In the genomic region with DNA sequence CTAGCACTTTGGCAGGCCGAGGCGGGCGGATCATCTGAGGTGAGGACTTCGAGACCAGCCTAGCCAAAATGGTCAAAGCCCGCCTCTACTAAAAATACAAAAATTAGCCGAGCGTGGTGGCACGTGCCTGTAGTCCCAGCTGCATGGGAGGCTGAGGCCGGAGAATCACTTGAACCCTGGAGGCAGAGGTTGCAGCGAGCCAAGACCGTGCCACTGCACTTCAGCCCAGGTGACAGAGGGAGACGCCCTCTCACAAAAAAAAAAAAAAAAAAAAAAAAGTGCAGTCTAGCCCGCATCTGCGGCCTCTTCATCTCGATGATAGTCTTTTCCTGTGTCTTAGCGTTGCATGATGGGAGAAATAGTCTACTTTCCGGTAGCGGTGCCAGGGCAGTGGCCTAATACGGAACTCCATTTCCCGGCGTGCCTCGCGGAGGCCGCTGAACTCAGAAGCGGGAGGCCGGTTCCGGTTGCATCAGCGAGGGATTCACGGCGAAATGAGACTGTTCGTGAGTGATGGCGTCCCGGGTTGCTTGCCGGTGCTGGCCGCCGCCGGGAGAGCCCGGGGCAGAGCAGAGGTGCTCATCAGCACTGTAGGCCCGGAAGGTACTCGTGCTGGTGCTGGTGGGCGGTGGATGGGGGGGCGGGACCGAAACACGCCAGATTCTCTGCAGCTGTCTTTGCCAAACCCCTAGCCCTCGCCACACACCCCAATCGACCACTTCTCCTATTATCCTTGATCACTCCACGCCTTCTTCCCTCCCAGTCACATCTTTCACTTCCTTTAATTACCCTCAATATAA, we compare ENCODE assay signal across 8 cellular contexts. TPM values are rescaled to one million over a fixed set of nuclear protein-coding genes. Genes with fewer than 3 reads are reported as not detected.
A peak's percentile ranks its signal among the peaks of the same experiment; 100 is the strongest.
DNase-seq lines count a peak whose midpoint lies in the region; ATAC-seq, FAIRE-seq and TF ChIP-seq lines count a peak whose summit lies in the region.

A gene (plus strand): TSS at position 472 of the 800 bp plus-strand sequence. CDS start 23 bp downstream, at position 495.

- H3K9me3 Mint-ChIP-seq in activated CD4-positive, alpha-beta T cell treated with anti-CD3 and anti-CD28 coated beads for 36 hours (ENCODE audit: low read depth): no peaks in the 10 kb centered on the region

- peaks cover 20% of the 10 kb centered on the region for H3K4me1 ChIP-seq in BLaER1

- peak within 1 kb of the TSS; percentile 99 for H3K9ac ChIP-seq in BLaER1

- POLR2A ChIA-PET in activated CD4-positive, alpha-beta T cell treated with anti-CD3 and anti-CD28 coated beads for 36 hours (lab: Charles Lee): interaction anchor here (0.6 to 1.6 kb wide), 3 partner anchors 21 to 35 kb away, joined by 3 to 4 read pairs (median 4); no protein-coding TSS in a partner anchor

- H3K4me3 Mint-ChIP-seq in activated CD4-positive, alpha-beta T cell treated with anti-CD3 and anti-CD28 coated beads for 36 hours: peak within 1 kb of the TSS; percentile 100

- TF ChIP-seq CTCF in choroid plexus epithelial cell (conservative IDR thresholded peaks at IDR 0.05; ENCODE audit: low read depth, low read length): no peak

- H3K36me3 Mint-ChIP-seq in activated CD4-positive, alpha-beta T cell treated with anti-CD3 and anti-CD28 coated beads for 36 hours (ENCODE audit: low read depth): peaks cover 51% of the 10 kb centered on the region

- peaks cover 35% of the 10 kb centered on the region for H3K4me1 Mint-ChIP-seq in activated CD4-positive, alpha-beta T cell treated with anti-CD3 and anti-CD28 coated beads for 36 hours

- peaks cover 3% of the 10 kb centered on the region; the same call in 1 of the 2 replicates for H3K9me3 ChIP-seq in BLaER1

- H3K27me3 ChIP-seq in BLaER1: no peaks in the 10 kb centered on the region

- FAIRE-seq in GM19239 (lab: Jason Lieb, UNC): peak; percentile 87

- CTCF ChIA-PET in activated CD4-positive, alpha-beta T cell treated with anti-CD3 and anti-CD28 coated beads for 36 hours (lab: Charles Lee): interaction anchor here (0.7 to 2.4 kb wide), 5 partner anchors 10 to 65 kb away, joined by 3 to 25 read pairs (median 4); no protein-coding TSS in a partner anchor

- peaks cover 41% of the 10 kb centered on the region for H3K36me3 ChIP-seq in BLaER1

- peak within 1 kb of the TSS; percentile 99 for H3K4me3 ChIP-seq in BLaER1
- peak within 1 kb of the TSS; percentile 99 for H3K4me3 ChIP-seq in choroid plexus epithelial cell (ENCODE audit: low read depth, low read length)

- peaks cover 24% of the 10 kb centered on the region; the same call in 1 of the 2 replicates for H4K20me1 ChIP-seq in BLaER1

- intact Hi-C loops in activated CD4-positive, alpha-beta T cell treated with anti-CD3 and anti-CD28 coated beads for 36 hours (cut with DNase I, micrococcal nuclease): loop anchor here (1.0 to 2.0 kb wide), 10 partner anchors 8 to 762 kb away; a partner anchor contains a TSS

- H3K4me2 ChIP-seq in BLaER1: peak within 1 kb of the TSS; percentile 93

- H3K27ac ChIP-seq in BLaER1: peak within 1 kb of the TSS; percentile 97

- H3K27me3 Mint-ChIP-seq in activated CD4-positive, alpha-beta T cell treated with anti-CD3 and anti-CD28 coated beads for 36 hours: no peaks in the 10 kb centered on the region

- peak; percentile 90 for DNase-seq in GM19239 (ENCODE audit: insufficient read length, low spot score)
- peak; percentile 94 to 96 for DNase-seq in NCI-H524 (lab: John Stamatoyannopoulos, UW)
- peak; percentile 96 for DNase-seq in activated CD4-positive, alpha-beta T cell treated with anti-CD3 and anti-CD28 coated beads for 36 hours
- peak; percentile 97 for DNase-seq in choroid plexus epithelial cell (ENCODE audit: low read depth)
- DNase-seq in kidney glomerular epithelial cell (lab: John Stamatoyannopoulos, UW): peak; percentile 91
- peak; percentile 71 to 79 for DNase-seq in stimulated activated CD4-positive, alpha-beta T cell treated with anti-CD3 and anti-CD28 coated beads, Interleukin-1b, Interleukin-23, amount 100 ng/mL, for 1 hour (ENCODE audit: low read depth in 2 of 2)

- H3K27ac Mint-ChIP-seq in activated CD4-positive, alpha-beta T cell treated with anti-CD3 and anti-CD28 coated beads for 36 hours: peak within 1 kb of the TSS; percentile 94

- peak; percentile 94 for ATAC-seq in HG03457 (IDR thresholded peaks at IDR 0.05; ENCODE audit: unreplicated experiment)
- ATAC-seq in activated CD4-positive, alpha-beta T cell treated with anti-CD3 and anti-CD28 coated beads for 36 hours: peak; percentile 98

RNA-seq across cellular contexts. Expression of the gene that starts here (rescaled TPM):
- 100 to 1,000 TPM; 389 to 583 TPM for total RNA-seq in activated CD4-positive, alpha-beta T cell treated with anti-CD3 and anti-CD28 coated beads for 36 hours

Comparison
In these comparisons a context has a peak if more than half of its experiments do, and no peak if none do; other contexts are left out.
1. Peak in every context shown above with its lines: DNase-seq, ATAC-seq, H3K4me3 ChIP-seq and H3K27ac ChIP-seq.